8 cellular contexts compared by ENCODE assay signal in genomic region chr14:49893309-49894213, GRCh38. TPM values are rescaled to one million over a fixed set of nuclear protein-coding genes. Genes with fewer than 3 reads are reported as not detected.
DNase-seq lines count a peak whose midpoint lies in the region; ATAC-seq and TF ChIP-seq lines count a peak whose summit lies in the region.

No MANE protein-coding gene starts in this region.

- H3K4me1 ChIP-seq in adrenal gland (replicated peaks in 1 of 2) (peaks cover 33 to 48% of the 10 kb centered on the region in 2 donors), spleen (peaks cover 19 to 65% (median 51%) of the 10 kb centered on the region in 6 donors)

- no peak for TF ChIP-seq CTCF in adrenal gland (IDR thresholded peaks at IDR 0.05)
- TF ChIP-seq CTCF in spleen (IDR thresholded peaks at IDR 0.05 in 8 of 11, conservative IDR thresholded peaks at IDR 0.05 in 3 of 11): peak in 1 of 11 experiments; percentile 6

- H3K4me3 ChIP-seq in adrenal gland: peak overlapping the region; percentile 75 to 95 (median 86)
- peak overlapping the region; percentile 99 for H3K4me3 ChIP-seq in iPS-11a (ENCODE audit: low read depth, low read length)
- peak overlapping the region; percentile 75 to 90 (median 82) for H3K4me3 ChIP-seq in spleen

- 0 to 1% (median 0%) methylated on average over 23 to 85 of the region's 85 CpGs for WGBS in adrenal gland, 4 donors
- 0 to 1% (median 0%) methylated on average over 55 to 85 of the region's 85 CpGs for WGBS in spleen, 5 donors

- peak; percentile 58 for ATAC-seq in HG03354 (IDR thresholded peaks at IDR 0.05; ENCODE audit: poor library complexity, severe bottlenecking, unreplicated experiment)

- intact Hi-C loops in adrenal gland (cut with DNase I): loop anchor here (10.0 kb wide), 1 partner anchor 111 kb away; no protein-coding TSS in a partner anchor
- intact Hi-C loops in spleen (cut with DNase I; ENCODE audit: low total_unique reads): no loop called here

- H3K9me3 ChIP-seq in adrenal gland (replicated peaks in 1 of 3) (no peaks in the 10 kb centered on the region), spleen (no peaks in the 10 kb centered on the region)

- H3K27ac ChIP-seq in adrenal gland (peak overlapping the region; percentile 95 to 100 (median 99)), spleen (peak overlapping the region; percentile 100)

- peak; percentile 25 for DNase-seq in Ammon's horn (ENCODE audit: low spot score)
- peak; percentile 53 for DNase-seq in GM19238 (ENCODE audit: insufficient read length, low spot score)
- DNase-seq in SW 1271 (lab: John Stamatoyannopoulos, UW): peak; percentile 23 to 58
- peak; percentile 28 to 77 (median 65) for DNase-seq in adrenal gland
- peak; percentile 95 for DNase-seq in spleen
- DNase-seq in DMS153 (lab: John Stamatoyannopoulos, UW): no peak

- H3K27me3 ChIP-seq in adrenal gland (no peaks in the 10 kb centered on the region), spleen (replicated peaks in 1 of 7) (no peaks in the 10 kb centered on the region)

- peaks cover 0 to 4% of the 10 kb centered on the region in 2 donors for H3K36me3 ChIP-seq in adrenal gland (replicated peaks in 1 of 2)
- H3K36me3 ChIP-seq in spleen: peaks cover 0 to 32% (median 0%) of the 10 kb centered on the region in 6 donors

- TF ChIP-seq POLR2A in adrenal gland (IDR thresholded peaks at IDR 0.05) (no peak), spleen (IDR thresholded peaks at IDR 0.05) (no peak)

RNA-seq across cellular contexts. Expression of gene ARF6, which starts 0.7 kb away (rescaled TPM):
- 10 to 100 TPM; 27.7 to 65.8 (median 50.9) TPM for total RNA-seq in adrenal gland
- 10 to 100 TPM; 13.6 to 49.2 (median 17.9) TPM for polyA plus RNA-seq in adrenal gland
- total RNA-seq in spleen: 10 to 100 TPM; 74.3 to 89.1 (median 83.6) TPM
- polyA plus RNA-seq in spleen: 10 to 100 TPM; 39.0 to 63.9 (median 43.9) TPM

RNA-seq across cellular contexts. Expression of gene NEMF, which starts 41.0 kb away (rescaled TPM):
- total RNA-seq in adrenal gland (10 to 100 TPM; 14.8 to 69.0 (median 54.4) TPM), spleen (100 to 1,000 TPM in 2 of 7 donors, 10 to 100 TPM in 5; 77.3 to 187 (median 84.7) TPM)
- polyA plus RNA-seq in adrenal gland (10 to 100 TPM; 28.1 to 88.3 (median 60.7) TPM), spleen (10 to 100 TPM; 24.3 to 35.0 (median 29.3) TPM)
